4 cellular contexts compared by ENCODE assay signal in genomic region chr13:92516878-92517277, GRCh38.
DNase-seq lines count a peak whose midpoint lies in the region; ATAC-seq, FAIRE-seq and TF ChIP-seq lines count a peak whose summit lies in the region.
"Not testable (repeated sequence)": the region's sequence is repeated elsewhere in the genome, so short reads cannot be mapped to it uniquely, and the experiment has no call there.

No MANE protein-coding gene starts in this region.

- TF ChIP-seq POLR2A in K562 (conservative IDR thresholded peaks at IDR 0.05), result not testable (repeated sequence)

- peaks cover 18% of the 10 kb centered on the region for H3K36me3 Mint-ChIP-seq in chondrocyte (ENCODE audit: low read depth)

- not testable (repeated sequence) for TF ChIP-seq EP300 in K562 (IDR thresholded peaks at IDR 0.05; ENCODE audit: low read length)

- H3K27ac ChIP-seq in OCI-LY7 (ENCODE audit: low read depth, low read length, poor library complexity, severe bottlenecking); K562 (ENCODE audit: extremely low read depth, low read depth, low read length); kidney (ENCODE audit: low read depth in 2 of 2, low read length in 2 of 2): not testable (repeated sequence)

- H3K27me3 Mint-ChIP-seq in chondrocyte (ENCODE audit: low read depth), result not testable (repeated sequence)

- not testable (repeated sequence) for H3K9me3 ChIP-seq in OCI-LY7 (ENCODE audit: low read length); K562 (replicated peaks; ENCODE audit: control insufficient read depth, insufficient read depth, low read depth, low read length); kidney (ENCODE audit: control insufficient read depth in 1 of 2, low read length in 2 of 2)

- not testable (repeated sequence) for H3K27ac Mint-ChIP-seq in chondrocyte (ENCODE audit: unreplicated experiment)

- CTCF ChIA-PET in OCI-LY7 (lab: Charles Lee; ENCODE audit: unreplicated experiment); K562 (lab: Yijun Ruan, JAX; ENCODE audit: low intra/inter-chr PET ratio): not testable (repeated sequence)

- not testable (repeated sequence) for H4K20me1 ChIP-seq in OCI-LY7 (ENCODE audit: insufficient read depth, low read length); K562 (replicated peaks; ENCODE audit: control insufficient read depth, insufficient read depth, low read length)

- in situ Hi-C loops in K562 (cut with MboI), result not testable (repeated sequence)

- intact Hi-C loops in OCI-LY7 (cut with micrococcal nuclease; ENCODE audit: unreplicated experiment); K562 (cut with micrococcal nuclease); kidney (cut with DNase I): not testable (repeated sequence)

- H3K79me2 ChIP-seq in OCI-LY7 (ENCODE audit: insufficient read depth, low read depth, low read length); K562 (ENCODE audit: control insufficient read depth, insufficient read depth, low read length): not testable (repeated sequence)

- ATAC-seq in K562, result not testable (repeated sequence)

- H3K4me1 Mint-ChIP-seq in chondrocyte (ENCODE audit: low read depth), result peaks cover 10% of the 10 kb centered on the region

- H3K9ac ChIP-seq in K562 (ENCODE audit: insufficient read depth in 1 of 2, low read depth in 2 of 2, low read length in 2 of 2); kidney (ENCODE audit: low read length in 2 of 2): not testable (repeated sequence)

- peaks cover 33% of the 10 kb centered on the region for H3K9me3 Mint-ChIP-seq in chondrocyte (ENCODE audit: low read depth)

- under 1% methylated on average over 6 of the region's 6 CpGs for WGBS in K562 (ENCODE audit: insufficient coverage, low coverage, missing lambda C conversion rate)

- not testable (repeated sequence) for H3K4me3 ChIP-seq in OCI-LY7 (ENCODE audit: low read depth, low read length, poor library complexity, severe bottlenecking); K562; kidney (ENCODE audit: low read length in 2 of 2)

- not testable (repeated sequence) for FAIRE-seq in K562 (lab: Jason Lieb, UNC); kidney (lab: Jason Lieb, UNC)

- not testable (repeated sequence) for H3K4me3 Mint-ChIP-seq in chondrocyte (ENCODE audit: unreplicated experiment)

- DNase-seq in OCI-LY7 (ENCODE audit: low spot score) (peak; percentile 0), chondrocyte (ENCODE audit: low spot score) (peak; percentile 55), kidney (peak; percentile 41)
- DNase-seq in K562 (ENCODE audit: extremely low read depth in 1 of 4, low spot score in 3 of 4), result not testable (repeated sequence)

- not testable (repeated sequence) for H2AFZ ChIP-seq in OCI-LY7 (ENCODE audit: low read length); K562 (ENCODE audit: low read depth, low read length)

- H3K36me3 ChIP-seq in OCI-LY7 (ENCODE audit: insufficient read depth, low read length); K562 (ENCODE audit: control insufficient read depth, insufficient read depth, low read length); kidney (ENCODE audit: control insufficient read depth in 1 of 2, insufficient read depth in 2 of 2, low read length in 2 of 2): not testable (repeated sequence)

- not testable (repeated sequence) for H3K4me1 ChIP-seq in OCI-LY7 (ENCODE audit: insufficient read depth, low read length, poor library complexity, severe bottlenecking); K562 (replicated peaks in 1 of 2; ENCODE audit: control insufficient read depth in 2 of 2, insufficient read depth in 2 of 2, low read length in 2 of 2); kidney (ENCODE audit: control insufficient read depth in 1 of 2, insufficient read depth in 1 of 2, low read depth in 1 of 2, low read length in 2 of 2)

- not testable (repeated sequence) for TF ChIP-seq CTCF in OCI-LY7 (conservative IDR thresholded peaks at IDR 0.05; ENCODE audit: low read length); K562 (IDR thresholded peaks at IDR 0.05 in 2 of 3, conservative IDR thresholded peaks at IDR 0.05 in 1 of 3; ENCODE audit: insufficient read depth in 2 of 3, low read depth in 1 of 3, low read length in 3 of 3); chondrocyte (IDR thresholded peaks at IDR 0.05); kidney (IDR thresholded peaks at IDR 0.05; ENCODE audit: borderline replicate concordance, extremely low read depth, insufficient read depth)

- BruUV-seq in OCI-LY7 (replicated peaks; lab: Mats Ljungman, UMichigan); K562 (replicated peaks; lab: Mats Ljungman, UMichigan): not testable (repeated sequence)

- H3K9me1 ChIP-seq in K562 (ENCODE audit: control insufficient read depth, insufficient read depth, low read length), result not testable (repeated sequence)

- H3K9me2 ChIP-seq in OCI-LY7 (ENCODE audit: insufficient read depth, low read length), result not testable (repeated sequence)

- POLR2A ChIA-PET in OCI-LY7 (lab: Charles Lee), result interaction anchor here (1.4 kb wide), 1 partner anchor 13 kb away, joined by 4 read pairs; no protein-coding TSS in a partner anchor
- POLR2A ChIA-PET in K562 (lab: Yijun Ruan, JAX), result interaction anchor here (0.8 kb wide), 1 partner anchor 13 kb away, joined by 4 read pairs; no protein-coding TSS in a partner anchor

- TF ChIP-seq RAD21 in K562 (CRISPR knock-in tag; conservative IDR thresholded peaks at IDR 0.05 in 1 of 2, IDR thresholded peaks at IDR 0.05 in 1 of 2), result not testable (repeated sequence)

- H3K4me2 ChIP-seq in OCI-LY7 (ENCODE audit: low read length); K562 (ENCODE audit: insufficient read depth, low read length): not testable (repeated sequence)

- not testable (repeated sequence) for H3K27me3 ChIP-seq in K562 (ENCODE audit: control insufficient read depth in 2 of 2, insufficient read depth in 2 of 2, low read length in 2 of 2)

TF ChIP-seq in K562, 482 proteins besides CTCF, POLR2A, EP300 and RAD21:
- 0 out of 2 replicates have a peak, but pooled peaks have one; percentile 30 for TF ChIP-seq ZFX (CRISPR knock-in tag; IDR thresholded peaks at IDR 0.05)
- not testable (repeated sequence) for TF ChIP-seq TEAD4 (IDR thresholded peaks at IDR 0.05; ENCODE audit: low read length); BRCA1 (IDR thresholded peaks at IDR 0.05)
- TF ChIP-seq TEAD4 (CRISPR knock-in tag; IDR thresholded peaks at IDR 0.05; ENCODE audit: borderline replicate concordance), result 0 out of 2 replicates have a peak, but pooled peaks have one; percentile 51
- 0 out of 2 replicates have a peak, but pooled peaks have one; percentile 6 for TF ChIP-seq BRCA1 (CRISPR knock-in tag; IDR thresholded peaks at IDR 0.05)
TF ChIP-seq in K562: peak in this region for 3; not testable (repeated sequence) for 479.
